ENCODE assay signal across 15 cellular contexts in the genomic region with DNA sequence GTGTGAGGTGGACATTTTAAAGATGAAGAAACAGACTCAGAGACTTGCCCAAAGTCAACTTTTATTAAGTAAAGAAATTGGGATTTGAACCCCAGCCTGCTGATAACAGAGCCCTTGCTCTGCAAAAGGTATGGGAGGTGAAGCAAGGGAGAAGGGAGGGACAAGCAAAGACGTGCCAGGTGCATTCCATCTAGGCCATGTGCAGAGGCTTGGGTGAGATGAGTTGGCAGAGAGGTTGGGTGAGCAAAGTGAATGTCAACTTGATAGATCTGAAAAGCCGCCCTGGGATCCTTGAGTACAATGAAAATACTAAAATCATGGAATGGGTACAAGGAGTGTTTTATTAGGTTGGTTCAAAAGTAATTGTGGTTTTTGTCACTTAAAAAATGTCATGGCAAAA.
"Had no signal": no experiment of that assay in that cellular context is flagged by ENCODE, and none has a peak within 500 bp of the region (broad histone marks: within the 10 kb centered on the region; RNA-seq: fewer than 3 reads in every experiment).

No MANE protein-coding gene starts in this region.

- H3K27me3 ChIP-seq: pancreas had no signal

- H3K4me1 ChIP-seq: pancreas, transverse colon had no signal

- DNase-seq: effector memory CD4-positive, alpha-beta T cell; foreskin melanocyte; heart right ventricle; hypothalamus; natural killer cell; pancreas; right cardiac atrium; small intestine; stimulated activated CD4-positive, alpha-beta T cell treated with anti-CD3 and anti-CD28 coated beads, Interleukin-12 subunit alpha, Interleukin-12 subunit beta, amount 100 ng/mL, for 4 hours; stimulated activated naive CD4-positive, alpha-beta T cell; stomach; substantia nigra; transverse colon had no signal

- H3K27ac ChIP-seq: heart right ventricle, pancreas, stomach, thoracic aorta, transverse colon had no signal

- H3K36me3 ChIP-seq: heart right ventricle, pancreas, stomach, thoracic aorta, transverse colon had no signal

- ATAC-seq: heart right ventricle, left lobe of liver, natural killer cell, pancreas, right cardiac atrium had no signal

- H3K9me3 ChIP-seq: heart right ventricle, pancreas, stomach, thoracic aorta, transverse colon had no signal

- H3K4me3 ChIP-seq: heart right ventricle, pancreas, stomach, thoracic aorta, transverse colon had no signal
